8 cellular contexts compared by ENCODE assay signal in the genomic region with DNA sequence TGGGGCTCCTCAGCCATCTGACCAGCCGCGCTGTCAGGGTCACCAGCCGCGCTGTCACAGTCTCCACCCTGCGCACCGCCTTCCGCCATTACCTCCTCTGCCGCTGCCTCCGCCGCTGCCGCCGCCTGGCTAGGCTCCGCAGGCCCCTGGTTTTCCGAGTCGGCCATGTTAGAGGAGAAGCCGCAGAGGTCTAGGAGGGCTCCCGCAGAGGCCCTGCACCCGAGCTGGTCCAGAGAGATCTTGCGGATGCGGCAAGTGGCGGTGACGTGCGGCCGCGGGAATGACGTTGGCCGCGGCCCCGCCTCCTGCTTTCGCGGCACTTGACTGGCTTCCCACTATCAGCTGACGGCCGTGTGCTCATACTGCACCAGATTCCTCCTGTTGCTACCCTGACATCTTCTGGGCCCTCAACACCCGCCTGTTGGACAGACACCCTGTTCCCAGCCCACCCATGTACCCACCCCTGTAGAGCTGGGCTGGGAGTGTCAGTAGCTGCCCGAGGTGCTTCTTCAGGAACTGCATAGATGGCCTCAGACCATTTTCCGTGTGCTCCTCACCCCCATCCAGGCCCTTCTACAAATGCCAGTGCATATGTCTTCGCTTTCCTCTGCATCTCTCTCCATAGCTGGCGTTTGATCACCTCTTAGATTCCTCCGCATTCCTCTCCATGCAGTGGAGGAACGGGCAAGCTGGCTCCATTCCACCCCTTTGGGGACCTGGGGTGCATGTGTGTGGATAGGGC. TPM values are rescaled to one million over a fixed set of nuclear protein-coding genes. Genes with fewer than 3 reads are reported as not detected.
DNase-seq lines count a peak whose midpoint lies in the region; ATAC-seq, FAIRE-seq and TF ChIP-seq lines count a peak whose summit lies in the region.

A gene with protein sequence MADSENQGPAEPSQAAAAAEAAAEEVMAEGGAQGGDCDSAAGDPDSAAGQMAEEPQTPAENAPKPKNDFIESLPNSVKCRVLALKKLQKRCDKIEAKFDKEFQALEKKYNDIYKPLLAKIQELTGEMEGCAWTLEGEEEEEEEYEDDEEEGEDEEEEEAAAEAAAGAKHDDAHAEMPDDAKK (minus strand): TSS at position 242 of the 742 bp plus-strand sequence. CDS start 75 bp downstream, at position 167.

- intact Hi-C loops in activated CD4-positive, alpha-beta T cell treated with anti-CD3 and anti-CD28 coated beads, Interleukin-2, amount 10 ng/mL, durations not matched to agents 24 days and 14 days (cut with micrococcal nuclease): no loop called here
- intact Hi-C loops in HepG2 (cut with micrococcal nuclease; ENCODE audit: unreplicated experiment): no loop called here

- H3K4me1 Mint-ChIP-seq in HFFc6 (ENCODE audit: low read depth): peaks cover 6% of the 10 kb centered on the region
- H3K4me1 Mint-ChIP-seq in activated CD4-positive, alpha-beta T cell treated with anti-CD3 and anti-CD28 coated beads, Interleukin-2, amount 10 ng/mL, durations not matched to agents 24 days and 14 days: peaks cover 8% of the 10 kb centered on the region

- H3K4me2 ChIP-seq in HepG2 (ENCODE audit: low read depth, low read length): peak within 1 kb of the TSS; percentile 70

- peak within 1 kb of the TSS; percentile 86 to 90 for H3K27ac ChIP-seq in coronary artery
- H3K27ac ChIP-seq in HepG2 (ENCODE audit: extremely low read length, insufficient read depth, low read length): no peak within 1 kb of the TSS

- H3K9me3 ChIP-seq in HepG2 (ENCODE audit: low read length): no peaks in the 10 kb centered on the region

- peak within 1 kb of the TSS; percentile 77 for H3K4me3 ChIP-seq in coronary artery
- H3K4me3 ChIP-seq in HepG2 (replicated peaks in 1 of 3; ENCODE audit: insufficient read depth in 1 of 3, low read depth in 2 of 3, low read length in 3 of 3): peak within 1 kb of the TSS; percentile 46 to 73 (median 61)

- peak within 1 kb of the TSS; percentile 84 for H3K4me3 Mint-ChIP-seq in HFFc6
- H3K4me3 Mint-ChIP-seq in activated CD4-positive, alpha-beta T cell treated with anti-CD3 and anti-CD28 coated beads, Interleukin-2, amount 10 ng/mL, durations not matched to agents 24 days and 14 days: peak within 1 kb of the TSS; percentile 89

- H3K4me1 ChIP-seq in HepG2 (ENCODE audit: insufficient read depth, low read length): 0 out of 2 replicates have a peak, but pooled peaks cover 5% of the 10 kb centered on the region

- H3K27me3 Mint-ChIP-seq in HFFc6 (ENCODE audit: insufficient read depth): no peaks in the 10 kb centered on the region; the same call in 1 of the 2 replicates
- H3K27me3 Mint-ChIP-seq in activated CD4-positive, alpha-beta T cell treated with anti-CD3 and anti-CD28 coated beads, Interleukin-2, amount 10 ng/mL, durations not matched to agents 24 days and 14 days: no peaks in the 10 kb centered on the region

- TF ChIP-seq EP300 in HepG2 (IDR thresholded peaks at IDR 0.05; ENCODE audit: low read depth in 2 of 2, low read length in 2 of 2): no peak
- no peak for TF ChIP-seq EP300 in HepG2 (CRISPR knock-in tag; IDR thresholded peaks at IDR 0.05; ENCODE audit: borderline replicate concordance)

- peaks cover 16% of the 10 kb centered on the region for H3K36me3 Mint-ChIP-seq in HFFc6 (ENCODE audit: low read depth)
- H3K36me3 Mint-ChIP-seq in activated CD4-positive, alpha-beta T cell treated with anti-CD3 and anti-CD28 coated beads, Interleukin-2, amount 10 ng/mL, durations not matched to agents 24 days and 14 days (ENCODE audit: low read depth): peaks cover 10% of the 10 kb centered on the region

- H3K27me3 ChIP-seq in HepG2 (ENCODE audit: control insufficient read depth in 1 of 2, insufficient read depth in 2 of 2, low read length in 2 of 2): no peaks in the 10 kb centered on the region

- 86% methylated on average over 26 of the region's 40 CpGs for WGBS in HepG2 (ENCODE audit: low lambda C conversion rate)

- H3K36me3 ChIP-seq in HepG2 (replicated peaks in 1 of 2; ENCODE audit: control insufficient read depth in 1 of 2, insufficient read depth in 2 of 2, low read length in 2 of 2): no peaks in the 10 kb centered on the region

- TF ChIP-seq RAD21 in HepG2 (CRISPR knock-in tag; IDR thresholded peaks at IDR 0.05): no peak

- POLR2A ChIA-PET in HepG2 (lab: Yijun Ruan, JAX): interaction anchor here (1.0 to 1.4 kb wide), 2 partner anchors 112 to 126 kb away, joined by 3 read pairs; no protein-coding TSS in a partner anchor

- H3K79me2 ChIP-seq in HepG2 (ENCODE audit: insufficient read depth, low read length): no peaks in the 10 kb centered on the region

- no TSS peak for BruUV-seq in HepG2 (replicated peaks; lab: Mats Ljungman, UMichigan)

- TF ChIP-seq CTCF in GM10266 (IDR thresholded peaks at IDR 0.05; ENCODE audit: control insufficient read depth, insufficient read depth, low read depth, missing control alignments) (no peak), HFFc6 (IDR thresholded peaks at IDR 0.05) (no peak), coronary artery (IDR thresholded peaks at IDR 0.05) (no peak), HepG2 (CRISPR knock-in tag; IDR thresholded peaks at IDR 0.05) (no peak)

- no peak within 1 kb of the TSS for H2AFZ ChIP-seq in HepG2 (ENCODE audit: low read length)

- CTCF ChIA-PET in HepG2 (lab: Yijun Ruan, JAX; ENCODE audit: low intra/inter-chr PET ratio, low total read pairs): no interaction called here

- no peak for TF ChIP-seq POLR2A in HepG2 (IDR thresholded peaks at IDR 0.05; ENCODE audit: insufficient read depth in 1 of 2, low read depth in 2 of 2, low read length in 2 of 2)

- H3K9me3 Mint-ChIP-seq in HFFc6: no peaks in the 10 kb centered on the region
- no peaks in the 10 kb centered on the region for H3K9me3 Mint-ChIP-seq in activated CD4-positive, alpha-beta T cell treated with anti-CD3 and anti-CD28 coated beads, Interleukin-2, amount 10 ng/mL, durations not matched to agents 24 days and 14 days

- in situ Hi-C loops in HepG2 (cut with HindIII; ENCODE audit: extremely low pct_ligation_motif_present, low pct_unique_long_range_greater_than_20kb): no loop called here

- ATAC-seq in HepG2: peak; percentile 92

- peak within 1 kb of the TSS; percentile 87 for H3K27ac Mint-ChIP-seq in HFFc6
- H3K27ac Mint-ChIP-seq in activated CD4-positive, alpha-beta T cell treated with anti-CD3 and anti-CD28 coated beads, Interleukin-2, amount 10 ng/mL, durations not matched to agents 24 days and 14 days: peak within 1 kb of the TSS; percentile 84

- peak within 1 kb of the TSS; percentile 32; the same call in 1 of the 2 replicates for H3K9ac ChIP-seq in HepG2 (ENCODE audit: insufficient read depth, low read depth, low read length)

- DNase-seq in GM10266 (ENCODE audit: extremely low spot score) (peak; percentile 51), HFFc6 (peak; percentile 49), NCI-H1048 (lab: John Stamatoyannopoulos, UW) (peak; percentile 4), coronary artery (ENCODE audit: low spot score) (peak; percentile 84), HepG2 (ENCODE audit: low spot score) (no peak), NCI-H128 (lab: John Stamatoyannopoulos, UW; ENCODE audit: unreplicated experiment) (no peak)
- DNase-seq in activated CD4-positive, alpha-beta T cell treated with anti-CD3 and anti-CD28 coated beads, Interleukin-2, amount 10 ng/mL, durations not matched to agents 24 days and 14 days: peak; percentile 91
- peak; percentile 60 for DNase-seq in stimulated activated CD4-positive, alpha-beta T cell treated with anti-CD3 and anti-CD28 coated beads, Interleukin-4, amount 100 ng/mL, for 1 hour

- no peak for FAIRE-seq in HepG2 (lab: Jason Lieb, UNC)

- no peaks in the 10 kb centered on the region for H4K20me1 ChIP-seq in HepG2 (ENCODE audit: insufficient read depth, low read length)

TF ChIP-seq in HepG2, 621 proteins besides CTCF, POLR2A, EP300 and RAD21 (continues in another document):
- TF ChIP-seq ATRX (CRISPR knock-in tag; IDR thresholded peaks at IDR 0.05; ENCODE audit: borderline replicate concordance): no peak
- TF ChIP-seq SKI (IDR thresholded peaks at IDR 0.05; ENCODE audit: partially characterized antibody): no peak
- 0 out of 2 replicates have a peak, but pooled peaks have one; percentile 25 for TF ChIP-seq KDM2A (CRISPR knock-in tag; IDR thresholded peaks at IDR 0.05; ENCODE audit: borderline replicate concordance, low read depth)
- no peak for TF ChIP-seq JUN (CRISPR knock-in tag; IDR thresholded peaks at IDR 0.05)

RNA-seq across cellular contexts. Expression of the gene that starts here (rescaled TPM):
- total RNA-seq in HFFc6 (2021; fragmentation: NEBNext Ultra II Directional; extraction: Animal tissue kit (Norgen Biotek cat#: 25700)): 10 to 100 TPM; 14.6 to 20.0 (median 18.3) TPM
- 4.9 TPM in 2 replicates for total RNA-seq in activated CD4-positive, alpha-beta T cell treated with anti-CD3 and anti-CD28 coated beads, Interleukin-2, amount 10 ng/mL, durations not matched to agents 24 days and 14 days
- 1.6 and 2.2 TPM in 2 replicates for total RNA-seq in HepG2 (2016; rRNA removed; fragmentation: Illumina TruSeq; extraction: Trizol)
- 0.10 and 0.26 TPM in 2 replicates for total RNA-seq in HepG2 (2016; cell fraction: cytosol; rRNA removed; fragmentation: Illumina TruSeq; extraction: Trizol; ENCODE audit: low read depth)
- total RNA-seq in HepG2 (2016; cell fraction: insoluble cytoplasmic fraction; rRNA removed; fragmentation: Illumina TruSeq; extraction: Trizol): 1.6 and 2.0 TPM in 2 replicates
- 0.93 and 0.96 TPM in 2 replicates for total RNA-seq in HepG2 (2016; cell fraction: membrane; rRNA removed; fragmentation: Illumina TruSeq; extraction: Trizol)
- 0.56 and 0.59 TPM in 2 replicates for total RNA-seq in HepG2 (2016; cell fraction: nucleus; rRNA removed; fragmentation: Illumina TruSeq; extraction: Trizol)
- 0.84 and 1.3 TPM in 2 replicates for polyA plus RNA-seq in HepG2 (2011; rRNA removed)
- 0.63 and 1.1 TPM in 2 replicates for polyA plus RNA-seq in HepG2 (2011; cell fraction: cytosol; rRNA removed)
- 0.40 TPM in 1 of 2 replicates, not detected in the other for polyA plus RNA-seq in HepG2 (2011; cell fraction: nucleus; rRNA removed)
- polyA plus RNA-seq in HepG2 (2012): 2.0 TPM in 2 replicates
- 0.28 and 0.31 TPM in 2 replicates for polyA plus RNA-seq in HepG2 (2016; cell fraction: cytosol; fragmentation: Illumina TruSeq; extraction: Trizol; ENCODE audit: low read depth)
- polyA plus RNA-seq in HepG2 (2016; cell fraction: insoluble cytoplasmic fraction; fragmentation: Illumina TruSeq; extraction: Trizol; ENCODE audit: low read depth): 3.4 and 4.3 TPM in 2 replicates
- 0.58 and 0.73 TPM in 2 replicates for polyA plus RNA-seq in HepG2 (2016; cell fraction: membrane; fragmentation: Illumina TruSeq; extraction: Trizol; ENCODE audit: low read depth)
- polyA plus RNA-seq in HepG2 (2016; cell fraction: nucleus; fragmentation: Illumina TruSeq; extraction: Trizol; ENCODE audit: insufficient read depth, low read depth): 1.4 and 1.7 TPM in 2 replicates
- 0.16 TPM in 1 of 2 replicates, not detected in the other for polyA minus RNA-seq in HepG2 (2011; rRNA and poly(A)+ RNA removed; ENCODE audit: low replicate concordance)
- polyA minus RNA-seq in HepG2 (2011; cell fraction: cytosol; rRNA and poly(A)+ RNA removed): 0.44 and 0.49 TPM in 2 replicates
- polyA minus RNA-seq in HepG2 (2011; cell fraction: nucleus; rRNA and poly(A)+ RNA removed): 0.52 and 0.87 TPM in 2 replicates

Comparison
In these comparisons a context has a peak if more than half of its experiments do, and no peak if none do; other contexts are left out.
1. DNase-seq: peak in GM10266 (single experiment), HFFc6 (single experiment), NCI-H1048 (single experiment), activated CD4-positive, alpha-beta T cell treated with anti-CD3 and anti-CD28 coated beads, Interleukin-2, amount 10 ng/mL, durations not matched to agents 24 days and 14 days (single experiment), coronary artery (single experiment) and stimulated activated CD4-positive, alpha-beta T cell treated with anti-CD3 and anti-CD28 coated beads, Interleukin-4, amount 100 ng/mL, for 1 hour (single experiment); none in HepG2 (single experiment) and NCI-H128 (single experiment).